In the genomic region with DNA sequence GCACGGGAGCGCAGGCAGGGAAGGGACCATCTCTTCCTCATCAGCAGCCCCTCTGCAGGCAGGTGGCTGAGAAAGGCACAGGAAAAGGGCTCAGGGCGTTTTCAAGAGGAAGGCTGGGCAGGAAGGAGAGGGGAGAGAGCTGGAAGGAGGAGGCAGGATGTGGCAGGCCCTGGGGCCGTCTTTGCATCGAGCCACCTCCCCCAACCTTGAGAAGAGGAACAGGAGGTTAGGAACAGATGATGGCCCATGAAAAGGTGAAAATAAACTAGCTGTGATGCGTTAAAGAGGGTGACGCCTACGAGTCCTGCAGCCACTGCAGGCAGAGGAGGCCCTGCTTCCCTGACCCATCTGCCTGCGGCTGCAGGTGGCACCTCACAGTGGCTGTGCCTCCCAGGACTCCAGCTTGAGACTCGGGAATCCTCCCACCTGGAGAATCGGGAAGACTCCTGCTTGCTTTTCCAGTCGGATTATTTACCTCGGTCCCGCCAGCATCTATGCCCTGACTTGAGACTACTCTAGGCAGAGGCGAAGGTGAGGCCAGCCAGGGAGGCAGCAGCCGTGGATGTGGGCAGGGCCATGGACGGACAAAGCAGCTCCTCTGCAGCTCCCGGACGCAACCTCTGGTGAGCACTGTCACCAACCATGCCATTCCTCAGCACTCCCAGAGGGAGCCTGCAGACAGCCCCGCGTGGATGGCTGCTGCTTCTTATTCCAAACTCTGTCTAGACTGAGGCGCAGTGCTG, we compare ENCODE assay signal across 10 cellular contexts. TPM values are rescaled to one million over a fixed set of nuclear protein-coding genes. Genes with fewer than 3 reads are reported as not detected.
DNase-seq lines count a peak whose midpoint lies in the region; ATAC-seq and TF ChIP-seq lines count a peak whose summit lies in the region.
"Had no signal": no experiment of that assay in that cellular context is flagged by ENCODE, and none has a peak within 500 bp of the region (broad histone marks: within the 10 kb centered on the region; RNA-seq: fewer than 3 reads in every experiment).

No MANE protein-coding gene starts in this region.

- 59 to 80% methylated on average over 7 to 22 of the region's 22 CpGs for WGBS in transverse colon (ENCODE audit: low coverage in 1 of 2), 2 donors

- TF ChIP-seq CTCF in transverse colon (IDR thresholded peaks at IDR 0.05), result no peak

- H3K4me1 ChIP-seq in transverse colon, result no peaks in the 10 kb centered on the region

- CTCF ChIA-PET in activated naive CD4-positive, alpha-beta T cell treated with anti-CD3 and anti-CD28 coated beads, Interleukin-2, amount 10 ng/mL, durations not matched to agents 7 days and 5 days (lab: Charles Lee), result no interaction called here
- CTCF ChIA-PET in activated CD8-positive, alpha-beta T cell treated with anti-CD3 and anti-CD28 coated beads, Interleukin-2, amount 10 ng/mL, durations not matched to agents 7 days and 5 days (lab: Charles Lee), result interaction anchor here (1.1 kb wide), 1 partner anchor 19 kb away, joined by 3 read pairs; the partner anchor contains the start of gene MED10

- TF ChIP-seq EP300 in transverse colon (IDR thresholded peaks at IDR 0.05; ENCODE audit: low read depth), result no peak

- peak; percentile 75 for DNase-seq in activated naive CD4-positive, alpha-beta T cell treated with anti-CD3 and anti-CD28 coated beads, Interleukin-2, amount 10 ng/mL, durations not matched to agents 7 days and 5 days
- no peak for DNase-seq in activated naive CD4-positive, alpha-beta T cell treated with anti-CD3 and anti-CD28 coated beads, Interleukin-2, amount 50 U/mL, for 16 hours
- peak; percentile 73 for DNase-seq in activated CD8-positive, alpha-beta T cell treated with anti-CD3 and anti-CD28 coated beads, Interleukin-2, amount 10 ng/mL, durations not matched to agents 7 days and 5 days
- no peak for DNase-seq in activated CD8-positive, alpha-beta memory T cell treated with anti-CD3 and anti-CD28 coated beads, Interleukin-2, amount 50 U/mL, for 48 hours
- DNase-seq in transverse colon, result no peak
- no peak for DNase-seq in DMS153 (lab: John Stamatoyannopoulos, UW)

- H3K4me3 ChIP-seq in transverse colon, result no peak overlapping the region
- H3K4me3 ChIP-seq: lung had no signal

- H3K9me3 Mint-ChIP-seq in activated naive CD4-positive, alpha-beta T cell treated with anti-CD3 and anti-CD28 coated beads, Interleukin-2, amount 10 ng/mL, durations not matched to agents 7 days and 5 days, result peaks cover 2% of the 10 kb centered on the region
- H3K9me3 Mint-ChIP-seq in activated CD8-positive, alpha-beta T cell treated with anti-CD3 and anti-CD28 coated beads, Interleukin-2, amount 10 ng/mL, durations not matched to agents 7 days and 5 days (ENCODE audit: insufficient read depth), result no peaks in the 10 kb centered on the region
- no peaks in the 10 kb centered on the region for H3K9me3 Mint-ChIP-seq in stimulated activated naive CD8-positive, alpha-beta T cell treated with anti-CD3 and anti-CD28 coated beads, Interleukin-15, Interleukin-2, amounts not matched to agents 100 ng/mL and 50 ng/mL, for 24 hours

- peak overlapping the region; percentile 96 for H3K27ac Mint-ChIP-seq in activated naive CD4-positive, alpha-beta T cell treated with anti-CD3 and anti-CD28 coated beads, Interleukin-2, amount 10 ng/mL, durations not matched to agents 7 days and 5 days
- H3K27ac Mint-ChIP-seq in activated CD8-positive, alpha-beta T cell treated with anti-CD3 and anti-CD28 coated beads, Interleukin-2, amount 10 ng/mL, durations not matched to agents 7 days and 5 days, result peak overlapping the region; percentile 96
- H3K27ac Mint-ChIP-seq in stimulated activated naive CD8-positive, alpha-beta T cell treated with anti-CD3 and anti-CD28 coated beads, Interleukin-15, Interleukin-2, amounts not matched to agents 100 ng/mL and 50 ng/mL, for 24 hours, result peak overlapping the region; percentile 41

- no peak for TF ChIP-seq POLR2A in transverse colon (IDR thresholded peaks at IDR 0.05)

- no peaks in the 10 kb centered on the region for H3K27me3 ChIP-seq in transverse colon

- in situ Hi-C loops in transverse colon (cut with MboI; ENCODE audit: low pct_ligation_motif_present in 1 of 4, low pct_unique_long_range_greater_than_20kb in 1 of 4, low sequenced_read_pairs in 3 of 4), result no loop called here

- peaks cover 35% of the 10 kb centered on the region for H3K4me1 Mint-ChIP-seq in activated naive CD4-positive, alpha-beta T cell treated with anti-CD3 and anti-CD28 coated beads, Interleukin-2, amount 10 ng/mL, durations not matched to agents 7 days and 5 days
- H3K4me1 Mint-ChIP-seq in activated CD8-positive, alpha-beta T cell treated with anti-CD3 and anti-CD28 coated beads, Interleukin-2, amount 10 ng/mL, durations not matched to agents 7 days and 5 days (ENCODE audit: low read depth), result peaks cover 35% of the 10 kb centered on the region
- H3K4me1 Mint-ChIP-seq in stimulated activated naive CD8-positive, alpha-beta T cell treated with anti-CD3 and anti-CD28 coated beads, Interleukin-15, Interleukin-2, amounts not matched to agents 100 ng/mL and 50 ng/mL, for 24 hours (ENCODE audit: low read depth), result peaks cover 15% of the 10 kb centered on the region

- peaks cover 32% of the 10 kb centered on the region for H3K36me3 Mint-ChIP-seq in activated naive CD4-positive, alpha-beta T cell treated with anti-CD3 and anti-CD28 coated beads, Interleukin-2, amount 10 ng/mL, durations not matched to agents 7 days and 5 days
- H3K36me3 Mint-ChIP-seq in activated CD8-positive, alpha-beta T cell treated with anti-CD3 and anti-CD28 coated beads, Interleukin-2, amount 10 ng/mL, durations not matched to agents 7 days and 5 days (ENCODE audit: low read depth), result peaks cover 19% of the 10 kb centered on the region
- peaks cover 30% of the 10 kb centered on the region for H3K36me3 Mint-ChIP-seq in stimulated activated naive CD8-positive, alpha-beta T cell treated with anti-CD3 and anti-CD28 coated beads, Interleukin-15, Interleukin-2, amounts not matched to agents 100 ng/mL and 50 ng/mL, for 24 hours (ENCODE audit: low read depth)

- H3K27me3 Mint-ChIP-seq in activated naive CD4-positive, alpha-beta T cell treated with anti-CD3 and anti-CD28 coated beads, Interleukin-2, amount 10 ng/mL, durations not matched to agents 7 days and 5 days, result no peaks in the 10 kb centered on the region
- no peaks in the 10 kb centered on the region for H3K27me3 Mint-ChIP-seq in activated CD8-positive, alpha-beta T cell treated with anti-CD3 and anti-CD28 coated beads, Interleukin-2, amount 10 ng/mL, durations not matched to agents 7 days and 5 days (ENCODE audit: low read depth)
- no peaks in the 10 kb centered on the region for H3K27me3 Mint-ChIP-seq in stimulated activated naive CD8-positive, alpha-beta T cell treated with anti-CD3 and anti-CD28 coated beads, Interleukin-15, Interleukin-2, amounts not matched to agents 100 ng/mL and 50 ng/mL, for 24 hours

- intact Hi-C loops in transverse colon (cut with DNase I; ENCODE audit: low total_unique reads), result no loop called here

- H3K9me3 ChIP-seq in transverse colon, result no peaks in the 10 kb centered on the region

- no peaks in the 10 kb centered on the region for H3K36me3 ChIP-seq in transverse colon

- H3K4me3 Mint-ChIP-seq in activated naive CD4-positive, alpha-beta T cell treated with anti-CD3 and anti-CD28 coated beads, Interleukin-2, amount 10 ng/mL, durations not matched to agents 7 days and 5 days, result peak overlapping the region; percentile 61
- H3K4me3 Mint-ChIP-seq in activated CD8-positive, alpha-beta T cell treated with anti-CD3 and anti-CD28 coated beads, Interleukin-2, amount 10 ng/mL, durations not matched to agents 7 days and 5 days, result peak overlapping the region; percentile 61
- H3K4me3 Mint-ChIP-seq in stimulated activated naive CD8-positive, alpha-beta T cell treated with anti-CD3 and anti-CD28 coated beads, Interleukin-15, Interleukin-2, amounts not matched to agents 100 ng/mL and 50 ng/mL, for 24 hours, result no peak overlapping the region

- H3K27ac ChIP-seq in transverse colon, result no peak overlapping the region
- H3K27ac ChIP-seq: C4-2B had no signal

- ATAC-seq in HG03139 (IDR thresholded peaks at IDR 0.05; ENCODE audit: unreplicated experiment), result peak; percentile 93
- peak; percentile 93 for ATAC-seq in activated CD8-positive, alpha-beta T cell treated with anti-CD3 and anti-CD28 coated beads, Interleukin-2, amount 10 ng/mL, durations not matched to agents 7 days and 5 days

- POLR2A ChIA-PET in activated CD8-positive, alpha-beta T cell treated with anti-CD3 and anti-CD28 coated beads, Interleukin-2, amount 10 ng/mL, durations not matched to agents 7 days and 5 days (lab: Charles Lee), result interaction anchor here (0.6 to 2.6 kb wide), 2 partner anchors 10 to 18 kb away, joined by 5 to 12 read pairs; partner anchors contain the start of gene MED10

RNA-seq across cellular contexts. Expression of gene MED10, which starts 18.2 kb away (rescaled TPM):
- total RNA-seq in activated CD8-positive, alpha-beta T cell treated with anti-CD3 and anti-CD28 coated beads, Interleukin-2, amount 10 ng/mL, durations not matched to agents 7 days and 5 days, result 10 to 100 TPM; 49.2 to 51.5 TPM
- 10 to 100 TPM in 3 of 4 donors, 1 to 10 TPM in 1; 9.4 to 25.1 (median 19.6) TPM for total RNA-seq in transverse colon

Comparison
In these comparisons a context has a peak if more than half of its experiments do, and no peak if none do; other contexts are left out.
1. DNase-seq: peak in activated naive CD4-positive, alpha-beta T cell treated with anti-CD3 and anti-CD28 coated beads, Interleukin-2, amount 10 ng/mL, durations not matched to agents 7 days and 5 days (single experiment) and activated CD8-positive, alpha-beta T cell treated with anti-CD3 and anti-CD28 coated beads, Interleukin-2, amount 10 ng/mL, durations not matched to agents 7 days and 5 days (single experiment); none in activated naive CD4-positive, alpha-beta T cell treated with anti-CD3 and anti-CD28 coated beads, Interleukin-2, amount 50 U/mL, for 16 hours (single experiment), activated CD8-positive, alpha-beta memory T cell treated with anti-CD3 and anti-CD28 coated beads, Interleukin-2, amount 50 U/mL, for 48 hours (single experiment), transverse colon (single experiment) and DMS153 (single experiment).
2. H3K27ac Mint-ChIP-seq: peak in every context shown above with its lines; median percentile 96 in activated naive CD4-positive, alpha-beta T cell treated with anti-CD3 and anti-CD28 coated beads, Interleukin-2, amount 10 ng/mL, durations not matched to agents 7 days and 5 days; 96 in activated CD8-positive, alpha-beta T cell treated with anti-CD3 and anti-CD28 coated beads, Interleukin-2, amount 10 ng/mL, durations not matched to agents 7 days and 5 days; 41 in stimulated activated naive CD8-positive, alpha-beta T cell treated with anti-CD3 and anti-CD28 coated beads, Interleukin-15, Interleukin-2, amounts not matched to agents 100 ng/mL and 50 ng/mL, for 24 hours.